26 cellular contexts compared by ENCODE assay signal in the genomic region with DNA sequence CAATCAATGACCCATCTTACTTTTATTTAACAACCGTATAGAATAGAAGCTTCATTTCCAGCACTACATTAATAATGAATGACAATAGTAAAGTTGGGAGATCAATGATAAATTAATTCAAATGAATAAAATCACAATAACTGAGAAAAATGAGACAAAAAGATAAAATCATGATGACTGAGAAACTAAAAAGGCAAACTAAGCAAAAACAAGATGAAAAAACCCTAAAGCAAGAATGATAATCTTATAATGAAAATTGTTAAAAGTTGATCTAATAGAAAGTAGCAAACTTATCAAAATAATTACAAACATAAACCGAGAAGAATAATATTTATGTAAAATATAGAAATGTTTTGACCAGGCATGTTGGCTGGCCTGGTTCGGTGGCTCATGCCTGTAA.
"Had no signal": no experiment of that assay in that cellular context is flagged by ENCODE, and none has a peak within 500 bp of the region (broad histone marks: within the 10 kb centered on the region; RNA-seq: fewer than 3 reads in every experiment).

No MANE protein-coding gene starts in this region.

- H3K9me3 ChIP-seq: neutrophil, ovary, psoas muscle, spleen, suprapubic skin, testis, tibial artery, transverse colon, upper lobe of right lung, uterus had no signal

- H2AFZ ChIP-seq: parathyroid adenoma had no signal

- DNase-seq: naive thymus-derived CD8-positive, alpha-beta T cell; nephron progenitor cell; nucleus accumbens; ovary; posterior cingulate gyrus; psoas muscle; spleen; stimulated activated CD4-positive, alpha-beta T cell treated with anti-CD3 and anti-CD28 coated beads, Interleukin-12 subunit alpha, Interleukin-12 subunit beta, amount 100 ng/mL, for 4 hours; stimulated activated CD4-positive, alpha-beta T cell treated with anti-CD3 and anti-CD28 coated beads, Interleukin-1b, Interleukin-23, amount 100 ng/mL, for 48 hours; stimulated activated CD4-positive, alpha-beta T cell treated with anti-CD3 and anti-CD28 coated beads, Interleukin-4, amount 100 ng/mL, for 1 hour; stimulated activated CD4-positive, alpha-beta T cell treated with anti-CD3 and anti-CD28 coated beads, Interleukin-4, amount 100 ng/mL, for 4 hours; stimulated activated CD8-positive, alpha-beta memory T cell treated with anti-CD3 and anti-CD28 coated beads, Interleukin-4, amount 100 ng/mL, for 48 hours; stimulated activated naive CD4-positive, alpha-beta T cell; stimulated activated naive CD8-positive, alpha-beta T cell treated with anti-CD3 and anti-CD28 coated beads, Interleukin-15, amount 100 ng/mL, for 72 hours; stimulated activated naive CD8-positive, alpha-beta T cell treated with anti-CD3 and anti-CD28 coated beads, Interleukin-15, Interleukin-2, amounts not matched to agents 100 U/mL and 50 U/mL, for 24 hours; substantia nigra; testis; tibial artery; transverse colon; upper lobe of right lung; uterus had no signal

- H3K4me2 ChIP-seq: smooth muscle cell had no signal

- H3K27me3 ChIP-seq: neutrophil, ovary, spleen, suprapubic skin, testis, tibial artery, transverse colon, upper lobe of right lung, uterus had no signal

- H3K36me3 ChIP-seq: neutrophil, ovary, spleen, suprapubic skin, tibial artery, transverse colon, upper lobe of right lung, uterus had no signal

- H3K4me3 ChIP-seq: ovary, psoas muscle, skin epidermis, smooth muscle cell, spleen, suprapubic skin, testis, tibial artery, transverse colon, upper lobe of right lung, uterus had no signal

- H3K79me2 ChIP-seq: parathyroid adenoma had no signal

- H3K4me1 ChIP-seq: parathyroid adenoma, psoas muscle, spleen, suprapubic skin, testis, tibial artery, transverse colon, upper lobe of right lung, uterus had no signal

- H3K27ac ChIP-seq: neutrophil, ovary, parathyroid adenoma, psoas muscle, skin epidermis, spleen, suprapubic skin, testis, tibial artery, transverse colon, upper lobe of right lung, uterus had no signal
